19 cellular contexts compared by ENCODE assay signal in the genomic region with DNA sequence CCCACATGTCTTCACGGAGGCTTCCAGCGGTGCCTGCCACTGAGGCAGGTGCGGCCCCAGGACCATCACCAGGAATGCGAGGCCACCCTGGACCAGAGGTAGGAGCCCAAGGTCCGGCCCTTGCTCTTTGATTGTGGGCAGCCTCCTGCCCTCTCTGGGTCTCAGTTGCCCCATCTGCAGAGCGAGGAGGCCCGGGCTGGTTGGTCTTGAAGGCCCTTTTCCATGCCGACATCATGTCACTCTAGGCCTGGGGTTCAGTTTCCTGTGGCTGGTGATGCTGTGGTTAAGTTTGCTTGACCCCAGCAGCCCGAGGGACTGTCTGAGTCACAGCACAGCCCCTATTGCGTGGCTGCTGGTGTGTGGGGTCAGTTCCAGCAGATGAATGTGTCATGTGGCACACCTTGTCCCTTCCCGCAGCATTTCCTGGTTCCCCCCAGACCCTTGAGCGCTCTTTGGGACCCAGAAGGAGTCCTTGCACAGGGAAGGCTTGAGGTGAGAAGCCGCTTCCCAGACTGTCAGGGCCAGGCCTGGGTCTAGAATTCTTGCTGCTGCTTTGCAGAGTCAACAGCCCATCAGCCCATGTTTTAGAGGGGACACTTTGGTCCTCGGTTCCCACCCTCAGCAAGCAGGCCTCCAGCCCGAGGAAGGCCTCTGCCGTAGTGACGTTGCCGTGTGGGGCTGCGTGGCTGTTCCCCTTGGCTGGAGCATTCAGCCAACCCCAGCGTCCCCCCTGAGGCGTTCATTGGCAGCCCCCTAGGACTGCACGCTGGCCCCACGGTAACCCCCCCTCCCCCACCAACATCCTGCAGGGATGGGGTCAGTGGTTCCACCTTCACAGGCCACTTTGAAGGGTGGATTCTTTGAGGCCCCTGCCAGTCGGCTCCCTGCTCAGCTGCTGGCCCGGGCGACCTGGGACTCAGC. TPM values are rescaled to one million over a fixed set of nuclear protein-coding genes. Genes with fewer than 3 reads are reported as not detected.
DNase-seq lines count a peak whose midpoint lies in the region; FAIRE-seq and TF ChIP-seq lines count a peak whose summit lies in the region.
"Had no signal": no experiment of that assay in that cellular context is flagged by ENCODE, and none has a peak within 500 bp of the region (broad histone marks: within the 10 kb centered on the region; RNA-seq: fewer than 3 reads in every experiment).

No MANE protein-coding gene starts in this region.

- no peaks in the 10 kb centered on the region for H3K79me2 ChIP-seq in astrocyte (ENCODE audit: insufficient read depth, low read length)

- H3K9me3 Mint-ChIP-seq in astrocyte (ENCODE audit: unreplicated experiment): no peaks in the 10 kb centered on the region
- H3K9me3 Mint-ChIP-seq: activated T-cell treated with anti-CD3 and anti-CD28 coated beads, Interleukin-2, amount 50 U/mL, for 72 hours had no signal

- FAIRE-seq in astrocyte (lab: Jason Lieb, UNC): no peak
- FAIRE-seq: keratinocyte had no signal

- DNase-seq in HCEC 1CT: peak; percentile 36
- DNase-seq in astrocyte (ENCODE audit: low read depth): peak; percentile 60
- peak; percentile 33 to 34 for DNase-seq in foreskin fibroblast
- peak; percentile 61 for DNase-seq in sigmoid colon
- DNase-seq in NCI-H748 (lab: John Stamatoyannopoulos, UW; ENCODE audit: unreplicated experiment): no peak
- DNase-seq in NCI-H2171 (lab: John Stamatoyannopoulos, UW): no peak
- DNase-seq in SJCRH30: no peak
- no peak for DNase-seq in stimulated activated CD4-positive, alpha-beta T cell treated with anti-CD3 and anti-CD28 coated beads, Interleukin-2, amount 100 ng/mL, for 48 hours
- DNase-seq: activated CD8-positive, alpha-beta T cell treated with anti-CD3 and anti-CD28 coated beads, Interleukin-2, amount 10 ng/mL, durations not matched to agents 7 days and 5 days; activated T-cell treated with anti-CD3 and anti-CD28 coated beads, Interleukin-2, amount 50 U/mL, for 72 hours; COR-L47; GDM1; heart left ventricle; KBM-7; right lobe of liver; stimulated activated CD4-positive, alpha-beta T cell treated with anti-CD3 and anti-CD28 coated beads, Interleukin-4, amount 100 ng/mL, for 1 hour; SW 1271 had no signal

- no peak for TF ChIP-seq EP300 in sigmoid colon (IDR thresholded peaks at IDR 0.05)

- no peak for TF ChIP-seq POLR2A in sigmoid colon (IDR thresholded peaks at IDR 0.05)

- no peaks in the 10 kb centered on the region for H3K27me3 Mint-ChIP-seq in astrocyte (ENCODE audit: low read depth, unreplicated experiment)

- H3K4me3 ChIP-seq in astrocyte (ENCODE audit: insufficient read depth, low read depth, low read length) (no peak overlapping the region), foreskin fibroblast (ENCODE audit: low read depth in 1 of 2, low read length in 2 of 2) (no peak overlapping the region), sigmoid colon (no peak overlapping the region), SJCRH30 (no peak overlapping the region)
- H3K4me3 ChIP-seq: heart left ventricle, right lobe of liver had no signal

- H2AFZ ChIP-seq in astrocyte (ENCODE audit: low read depth, low read length): no peak overlapping the region

- peaks cover 53% of the 10 kb centered on the region for H4K20me1 ChIP-seq in astrocyte (ENCODE audit: insufficient read depth, low read length)

- 89 to 94% methylated on average over 26 of the region's 26 CpGs for WGBS in sigmoid colon, 2 donors

- peak overlapping the region; percentile 53 for H3K27ac Mint-ChIP-seq in astrocyte (ENCODE audit: unreplicated experiment)
- H3K27ac Mint-ChIP-seq: activated CD8-positive, alpha-beta T cell treated with anti-CD3 and anti-CD28 coated beads, Interleukin-2, amount 10 ng/mL, durations not matched to agents 7 days and 5 days; activated T-cell treated with anti-CD3 and anti-CD28 coated beads, Interleukin-2, amount 50 U/mL, for 72 hours had no signal

- peaks cover 11% of the 10 kb centered on the region for H3K36me3 Mint-ChIP-seq in astrocyte (ENCODE audit: low read depth, unreplicated experiment)

- H3K27me3 ChIP-seq in astrocyte (ENCODE audit: insufficient read depth, low read length): no peaks in the 10 kb centered on the region
- H3K27me3 ChIP-seq in sigmoid colon: no peaks in the 10 kb centered on the region
- no peaks in the 10 kb centered on the region for H3K27me3 ChIP-seq in SJCRH30
- H3K27me3 ChIP-seq: heart left ventricle, neutrophil, right lobe of liver had no signal

- no peak overlapping the region for H3K9ac ChIP-seq in astrocyte (ENCODE audit: low read length)

- H3K36me3 ChIP-seq in astrocyte (ENCODE audit: insufficient read depth, low read length) (peaks cover 11% of the 10 kb centered on the region), sigmoid colon (peaks cover 4 to 45% (median 16%) of the 10 kb centered on the region in 4 donors), SJCRH30 (peaks cover 34% of the 10 kb centered on the region)
- H3K36me3 ChIP-seq: heart left ventricle, neutrophil, right lobe of liver had no signal

- H3K9me3 ChIP-seq in astrocyte (ENCODE audit: insufficient read depth, low read depth, low read length): no peaks in the 10 kb centered on the region
- no peaks in the 10 kb centered on the region for H3K9me3 ChIP-seq in sigmoid colon
- no peaks in the 10 kb centered on the region for H3K9me3 ChIP-seq in SJCRH30 (replicated peaks)
- H3K9me3 ChIP-seq: heart left ventricle, neutrophil, right lobe of liver had no signal

- H3K4me1 ChIP-seq in astrocyte (ENCODE audit: insufficient read depth, low read length): peaks cover 22% of the 10 kb centered on the region
- H3K4me1 ChIP-seq in sigmoid colon: peaks cover 0 to 41% (median 35%) of the 10 kb centered on the region in 4 donors
- H3K4me1 ChIP-seq in SJCRH30: peaks cover 29% of the 10 kb centered on the region
- H3K4me1 ChIP-seq: right lobe of liver had no signal

- H3K4me1 Mint-ChIP-seq in astrocyte (ENCODE audit: low read depth, unreplicated experiment): peaks cover 7% of the 10 kb centered on the region

- H3K4me2 ChIP-seq in astrocyte (ENCODE audit: low read length): no peak overlapping the region

- no peak overlapping the region for H3K4me3 Mint-ChIP-seq in astrocyte (ENCODE audit: unreplicated experiment)
- H3K4me3 Mint-ChIP-seq: activated CD8-positive, alpha-beta T cell treated with anti-CD3 and anti-CD28 coated beads, Interleukin-2, amount 10 ng/mL, durations not matched to agents 7 days and 5 days; activated T-cell treated with anti-CD3 and anti-CD28 coated beads, Interleukin-2, amount 50 U/mL, for 72 hours had no signal

- intact Hi-C loops in sigmoid colon (cut with DNase I): loop anchor here (5.0 kb wide), 2 partner anchors 42 to 352 kb away; no protein-coding TSS in a partner anchor

- no peak for TF ChIP-seq CTCF in astrocyte (IDR thresholded peaks at IDR 0.05; ENCODE audit: insufficient read depth, low read depth, low read length)
- no peak for TF ChIP-seq CTCF in foreskin fibroblast (IDR thresholded peaks at IDR 0.05; ENCODE audit: low read depth, low read length)
- TF ChIP-seq CTCF in sigmoid colon (IDR thresholded peaks at IDR 0.05): no peak

- H3K27ac ChIP-seq in astrocyte (ENCODE audit: low read depth, low read length): no peak overlapping the region
- peak overlapping the region; percentile 75 to 92 (median 82) for H3K27ac ChIP-seq in sigmoid colon
- H3K27ac ChIP-seq in SJCRH30: no peak overlapping the region
- H3K27ac ChIP-seq: neutrophil, right lobe of liver had no signal

RNA-seq across cellular contexts. Expression of a gene that starts 31.0 kb away (rescaled TPM):
- total RNA-seq in astrocyte (1.6 and 3.2 TPM in 2 replicates), sigmoid colon (100 to 1,000 TPM in 1 of 4 donors, 10 to 100 TPM in 2, 1 to 10 TPM in 1; 8.2 to 106 (median 35.7) TPM)
- 10 to 100 TPM in 1 of 3 donors, 1 to 10 TPM in 2; 3.6 to 44.0 (median 6.0) TPM for polyA plus RNA-seq in sigmoid colon
- 5.6 and 5.8 TPM in 2 replicates for total RNA-seq in SJCRH30 (2014; rRNA removed; shearing (Covaris generic))
- total RNA-seq: activated CD8-positive, alpha-beta T cell treated with anti-CD3 and anti-CD28 coated beads, Interleukin-2, amount 10 ng/mL, durations not matched to agents 7 days and 5 days had no signal
- polyA plus RNA-seq: keratinocyte had no signal

Comparison
In these comparisons a context has a peak if more than half of its experiments do, and no peak if none do; other contexts are left out.
1. DNase-seq: peak in HCEC 1CT (single experiment), astrocyte (single experiment), foreskin fibroblast (2 of 2) and sigmoid colon (single experiment); none in NCI-H748 (single experiment), NCI-H2171 (single experiment), SJCRH30 (0 of 2) and stimulated activated CD4-positive, alpha-beta T cell treated with anti-CD3 and anti-CD28 coated beads, Interleukin-2, amount 100 ng/mL, for 48 hours (0 of 2).
2. H3K27ac ChIP-seq: peak in sigmoid colon (4 of 4); none in astrocyte (single experiment) and SJCRH30 (single experiment).